In the genomic region with DNA sequence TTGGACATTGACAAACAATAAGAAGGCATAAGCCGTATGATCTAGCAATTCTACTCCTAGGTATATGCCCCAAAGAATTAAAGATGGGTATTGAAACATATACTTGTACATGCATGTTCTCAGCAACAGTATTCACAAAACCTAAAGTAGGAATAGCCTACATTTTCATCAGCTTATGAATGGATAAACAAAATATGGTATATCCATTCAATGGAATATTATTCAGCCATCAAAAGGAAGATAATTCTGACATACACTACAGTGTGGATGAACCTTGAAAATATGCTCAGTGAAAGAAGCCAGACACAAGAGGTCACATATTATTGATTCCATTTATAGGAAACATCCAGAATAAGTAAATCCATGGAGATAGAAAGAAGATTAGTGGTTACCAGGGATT, we compare ENCODE assay signal across 33 cellular contexts.
"Had no signal": no experiment of that assay in that cellular context is flagged by ENCODE, and none has a peak within 500 bp of the region (broad histone marks: within the 10 kb centered on the region; RNA-seq: fewer than 3 reads in every experiment).

No MANE protein-coding gene starts in this region.

- DNase-seq: activated effector memory CD4-positive, alpha-beta T cell treated with anti-CD3 and anti-CD28 coated beads, Interleukin-2, amount 50 U/mL, for 16 hours; activated effector memory CD4-positive, alpha-beta T cell treated with Interleukin-2 at 50 U/mL for 16 hours; activated gamma-delta T cell; activated naive CD4-positive, alpha-beta T cell; activated naive CD4-positive, alpha-beta T cell treated with anti-CD3 and anti-CD28 coated beads for 36 hours; activated naive CD4-positive, alpha-beta T cell treated with anti-CD3 and anti-CD28 coated beads, Interleukin-2, amount 10 ng/mL, durations not matched to agents 7 days and 5 days; activated naive CD4-positive, alpha-beta T cell treated with anti-CD3 and anti-CD28 coated beads, Interleukin-2, amount 50 U/mL, for 16 hours; activated naive CD4-positive, alpha-beta T cell treated with Interleukin-2 at 50 U/mL for 16 hours; activated naive CD8-positive, alpha-beta T cell treated with anti-CD3 and anti-CD28 coated beads for 36 hours; activated naive CD8-positive, alpha-beta T cell treated with anti-CD3 and anti-CD28 coated beads, Interleukin-2, amount 10 ng/mL, durations not matched to agents 7 days and 5 days; activated naive CD8-positive, alpha-beta T cell treated with anti-CD3 and anti-CD28 coated beads, Interleukin-2, amount 50 U/mL, for 24 hours; activated T-cell treated with anti-CD3 and anti-CD28 coated beads, Interleukin-2, amount 50 U/mL, for 24 hours; activated T-cell treated with anti-CD3 and anti-CD28 coated beads, Interleukin-2, amount 50 U/mL, for 4 hours; activated T-cell treated with anti-CD3 and anti-CD28 coated beads, Interleukin-2, amount 50 U/mL, for 48 hours; activated T-cell treated with anti-CD3 and anti-CD28 coated beads, Interleukin-2, amount 50 U/mL, for 72 hours; adrenal gland; amniotic stem cell; amygdala; anterior cingulate cortex; aorta; body of pancreas; brain microvascular endothelial cell; caudate nucleus; central memory CD4-positive, alpha-beta T cell; cerebellar nuclear complex had no signal

- H3K27ac ChIP-seq: adrenal gland, ascending aorta, body of pancreas, brain microvascular endothelial cell, breast epithelium, cardiac muscle cell had no signal

- ATAC-seq: activated naive CD4-positive, alpha-beta T cell treated with anti-CD3 and anti-CD28 coated beads, Interleukin-2, amount 50 U/mL, for 72 hours; activated naive CD8-positive, alpha-beta T cell treated with anti-CD3 and anti-CD28 coated beads, Interleukin-2, amount 50 U/mL, for 24 hours; activated T-cell treated with anti-CD3 and anti-CD28 coated beads, Interleukin-2, amount 50 U/mL, for 4 hours; activated T-cell treated with anti-CD3 and anti-CD28 coated beads, Interleukin-2, amount 50 U/mL, for 72 hours; activated T-helper 17 cell treated with anti-CD3 and anti-CD28 coated beads, Interleukin-2, amount 50 U/mL, for 72 hours; body of pancreas had no signal

- H3K4me1 ChIP-seq: adrenal gland, ascending aorta, body of pancreas, breast epithelium had no signal

- H3K36me3 ChIP-seq: adrenal gland, ascending aorta, brain microvascular endothelial cell, breast epithelium, cardiac muscle cell had no signal

- H3K9me3 ChIP-seq: adrenal gland, ascending aorta had no signal

- H3K27me3 ChIP-seq: adrenal gland, ascending aorta, body of pancreas, brain microvascular endothelial cell, breast epithelium, cardiac muscle cell had no signal

- H3K4me3 ChIP-seq: adrenal gland, ascending aorta, body of pancreas, breast epithelium, cardiac muscle cell had no signal

- FAIRE-seq: astrocyte, bronchial epithelial cell, colon had no signal
